1 cellular context compared by ENCODE assay signal in genomic region chr10:129035052-129035805, GRCh38.
TF ChIP-seq lines count a peak whose summit lies in the region.

No MANE protein-coding gene starts in this region.

TF ChIP-seq in HepG2, 621 proteins besides CTCF, POLR2A, EP300 and RAD21 (continued from another document):
- TF ChIP-seq ZBTB46 (CRISPR knock-in tag; IDR thresholded peaks at IDR 0.05; ENCODE audit: borderline replicate concordance) = no peak
- no peak for TF ChIP-seq IKZF5 (CRISPR knock-in tag; IDR thresholded peaks at IDR 0.05)
- TF ChIP-seq KMT2A (CRISPR knock-in tag; IDR thresholded peaks at IDR 0.05) = no peak
